Comparison of ENCODE assay signal across 15 cellular contexts in genomic region chr7:2774280-2774679, GRCh38.
A peak's percentile ranks its signal among the peaks of the same experiment; 100 is the strongest.
DNase-seq lines count a peak whose midpoint lies in the region; ATAC-seq, FAIRE-seq and TF ChIP-seq lines count a peak whose summit lies in the region.
"Had no signal": no experiment of that assay in that cellular context is flagged by ENCODE, and none has a peak within 500 bp of the region (broad histone marks: within the 10 kb centered on the region; RNA-seq: fewer than 3 reads in every experiment).

No MANE protein-coding gene starts in this region.

- no peak overlapping the region for H3K27ac ChIP-seq in HepG2 (ENCODE audit: extremely low read length, insufficient read depth, low read length)
- H3K27ac ChIP-seq in right lobe of liver = no peak overlapping the region

- intact Hi-C loops in HepG2 (cut with micrococcal nuclease; ENCODE audit: unreplicated experiment) = no loop called here
- intact Hi-C loops in right lobe of liver (cut with DNase I) = no loop called here

- peaks cover 31% of the 10 kb centered on the region for H3K4me1 Mint-ChIP-seq in activated T-helper 17 cell treated with anti-CD3 and anti-CD28 coated beads, Interleukin-2, amount 50 U/mL, for 72 hours
- peaks cover 16% of the 10 kb centered on the region for H3K4me1 Mint-ChIP-seq in nephron progenitor cell

- H4K20me1 ChIP-seq in HepG2 (ENCODE audit: insufficient read depth, low read length) = 0 out of 2 replicates have a peak, but pooled peaks cover 3% of the 10 kb centered on the region

- CTCF ChIA-PET in HepG2 (lab: Yijun Ruan, JAX; ENCODE audit: low intra/inter-chr PET ratio, low total read pairs) = no interaction called here

- FAIRE-seq in HepG2 (lab: Jason Lieb, UNC) = no peak

- TF ChIP-seq POLR2A in HepG2 (IDR thresholded peaks at IDR 0.05; ENCODE audit: insufficient read depth in 1 of 2, low read depth in 2 of 2, low read length in 2 of 2) = no peak
- TF ChIP-seq POLR2A in right lobe of liver (IDR thresholded peaks at IDR 0.05) = no peak

- no peak overlapping the region for H3K4me2 ChIP-seq in HepG2 (ENCODE audit: low read depth, low read length)
- H3K4me2 ChIP-seq: KMS-11 had no signal

- H3K4me3 Mint-ChIP-seq in activated T-helper 17 cell treated with anti-CD3 and anti-CD28 coated beads, Interleukin-2, amount 50 U/mL, for 72 hours = no peak overlapping the region
- H3K4me3 Mint-ChIP-seq in nephron progenitor cell = no peak overlapping the region
- H3K4me3 Mint-ChIP-seq: CD8-positive, alpha-beta T cell had no signal

- no peak for DNase-seq in HepG2 (ENCODE audit: low spot score)
- no peak for DNase-seq in right lobe of liver
- DNase-seq in nephron progenitor cell = no peak
- DNase-seq in left lobe of liver (ENCODE audit: low spot score) = no peak
- DNase-seq in CD1c-positive myeloid dendritic cell (ENCODE audit: extremely low spot score) = no peak
- DNase-seq: AML-193; CD8-positive, alpha-beta T cell; NCI-H1105; NCI-H187; NCI-H774 had no signal

- H3K4me3 ChIP-seq in HepG2 (replicated peaks in 1 of 3; ENCODE audit: insufficient read depth in 1 of 3, low read depth in 2 of 3, low read length in 3 of 3) (no peak overlapping the region), right lobe of liver (no peak overlapping the region)

- no TSS peak for BruUV-seq in HepG2 (replicated peaks; lab: Mats Ljungman, UMichigan)

- TF ChIP-seq RAD21 in HepG2 (CRISPR knock-in tag; IDR thresholded peaks at IDR 0.05) = no peak

- TF ChIP-seq CTCF in HepG2 (CRISPR knock-in tag; IDR thresholded peaks at IDR 0.05) (no peak), right lobe of liver (IDR thresholded peaks at IDR 0.05) (no peak), nephron progenitor cell (IDR thresholded peaks at IDR 0.05) (no peak)

- peak overlapping the region; percentile 88 for H3K27ac Mint-ChIP-seq in activated T-helper 17 cell treated with anti-CD3 and anti-CD28 coated beads, Interleukin-2, amount 50 U/mL, for 72 hours
- peak overlapping the region; percentile 30 for H3K27ac Mint-ChIP-seq in nephron progenitor cell
- H3K27ac Mint-ChIP-seq: CD8-positive, alpha-beta T cell had no signal

- H3K9me3 Mint-ChIP-seq in activated T-helper 17 cell treated with anti-CD3 and anti-CD28 coated beads, Interleukin-2, amount 50 U/mL, for 72 hours = no peaks in the 10 kb centered on the region
- H3K9me3 Mint-ChIP-seq in nephron progenitor cell = peaks cover 31% of the 10 kb centered on the region
- H3K9me3 Mint-ChIP-seq: CD8-positive, alpha-beta T cell had no signal

- POLR2A ChIA-PET in HepG2 (lab: Yijun Ruan, JAX) = no interaction called here

- H3K36me3 Mint-ChIP-seq in activated T-helper 17 cell treated with anti-CD3 and anti-CD28 coated beads, Interleukin-2, amount 50 U/mL, for 72 hours (ENCODE audit: low read depth) = peaks cover 11% of the 10 kb centered on the region
- H3K36me3 Mint-ChIP-seq in nephron progenitor cell (ENCODE audit: low read depth) = peaks cover 66% of the 10 kb centered on the region

- 94% methylated on average over 6 of the region's 6 CpGs for WGBS in HepG2 (ENCODE audit: low lambda C conversion rate)
- WGBS in right lobe of liver (ENCODE audit: insufficient coverage, low coverage, low lambda C conversion rate, missing lambda C conversion rate) = 77% methylated on average over 6 of the region's 6 CpGs

- H3K27me3 ChIP-seq in HepG2 (ENCODE audit: control insufficient read depth in 1 of 2, insufficient read depth in 2 of 2, low read length in 2 of 2) (no peaks in the 10 kb centered on the region), right lobe of liver (no peaks in the 10 kb centered on the region)

- H3K27me3 Mint-ChIP-seq in activated T-helper 17 cell treated with anti-CD3 and anti-CD28 coated beads, Interleukin-2, amount 50 U/mL, for 72 hours = no peaks in the 10 kb centered on the region
- H3K27me3 Mint-ChIP-seq in nephron progenitor cell (ENCODE audit: low read depth, poor library complexity) = peaks cover 5% of the 10 kb centered on the region

- no peak for TF ChIP-seq EP300 in HepG2 (IDR thresholded peaks at IDR 0.05; ENCODE audit: low read depth in 2 of 2, low read length in 2 of 2)
- no peak for TF ChIP-seq EP300 in HepG2 (CRISPR knock-in tag; IDR thresholded peaks at IDR 0.05; ENCODE audit: borderline replicate concordance)

- H3K4me1 ChIP-seq in HepG2 (ENCODE audit: insufficient read depth, low read length) (no peaks in the 10 kb centered on the region), right lobe of liver (no peaks in the 10 kb centered on the region)

- in situ Hi-C loops in HepG2 (cut with HindIII; ENCODE audit: extremely low pct_ligation_motif_present, low pct_unique_long_range_greater_than_20kb) = no loop called here

- peaks cover 2 to 20% of the 10 kb centered on the region in 2 experiments; a peak in 4 of 5 replicates for H3K36me3 ChIP-seq in HepG2 (replicated peaks in 1 of 2; ENCODE audit: control insufficient read depth in 1 of 2, insufficient read depth in 2 of 2, low read length in 2 of 2)
- H3K36me3 ChIP-seq in right lobe of liver = no peaks in the 10 kb centered on the region

- ATAC-seq in HepG2 = no peak
- no peak for ATAC-seq in right lobe of liver
- ATAC-seq in activated T-helper 17 cell treated with anti-CD3 and anti-CD28 coated beads, Interleukin-2, amount 50 U/mL, for 72 hours (replicated peaks) = no peak
- no peak for ATAC-seq in left lobe of liver
- ATAC-seq in GM21737 (IDR thresholded peaks at IDR 0.05; ENCODE audit: unreplicated experiment) = no peak
- ATAC-seq: CD8-positive, alpha-beta T cell; Panc1; Right ventricle myocardium inferior had no signal

- no peak overlapping the region for H2AFZ ChIP-seq in HepG2 (ENCODE audit: low read length)

- H3K9me3 ChIP-seq in HepG2 (ENCODE audit: low read length) (no peaks in the 10 kb centered on the region), right lobe of liver (no peaks in the 10 kb centered on the region)

- no peak overlapping the region for H3K9ac ChIP-seq in HepG2 (ENCODE audit: insufficient read depth, low read depth, low read length)
- H3K9ac ChIP-seq: KMS-11 had no signal

- H3K79me2 ChIP-seq in HepG2 (ENCODE audit: insufficient read depth, low read length) = no peaks in the 10 kb centered on the region

TF ChIP-seq in HepG2, 621 proteins besides CTCF, POLR2A, EP300 and RAD21:
- TF ChIP-seq ZBTB33 (CRISPR knock-in tag; IDR thresholded peaks at IDR 0.05) (peak; percentile 74), ZNF263 (CRISPR knock-in tag; IDR thresholded peaks at IDR 0.05) (no peak)
